In the genomic region with DNA sequence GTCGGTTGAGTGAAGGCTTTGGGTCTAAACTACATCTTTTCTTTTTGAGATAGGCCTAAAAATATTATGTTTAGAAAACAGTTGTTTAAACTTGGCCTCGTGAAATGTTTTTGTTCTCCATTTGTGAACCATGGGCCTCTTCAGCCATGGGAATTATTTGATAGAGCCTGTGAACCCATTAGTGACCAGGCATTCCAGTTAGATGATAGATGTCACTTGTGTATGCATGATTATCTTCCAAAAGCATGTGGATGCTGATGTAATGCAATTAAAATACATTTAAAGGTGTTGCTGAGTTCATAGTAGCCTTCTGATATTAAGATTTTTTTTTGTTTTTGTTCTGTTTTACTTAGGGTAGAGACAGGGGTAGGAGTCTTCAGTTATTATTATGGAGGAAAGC, we compare ENCODE assay signal across 13 cellular contexts. TPM values are rescaled to one million over a fixed set of nuclear protein-coding genes. Genes with fewer than 3 reads are reported as not detected.
A peak's percentile ranks its signal among the peaks of the same experiment; 100 is the strongest.
DNase-seq lines count a peak whose midpoint lies in the region; ATAC-seq lines count a peak whose summit lies in the region.
"Had no signal": no experiment of that assay in that cellular context is flagged by ENCODE, and none has a peak within 500 bp of the region (broad histone marks: within the 10 kb centered on the region; RNA-seq: fewer than 3 reads in every experiment).

No MANE protein-coding gene starts in this region.

- H3K27me3 ChIP-seq in subcutaneous abdominal adipose tissue (ENCODE audit: control insufficient read depth in 5 of 5, insufficient read depth in 4 of 5, low read length in 5 of 5) = no peaks in the 10 kb centered on the region

- H3K4me3 ChIP-seq in SK-N-MC = no peak overlapping the region
- no peak overlapping the region for H3K4me3 ChIP-seq in subcutaneous abdominal adipose tissue (ENCODE audit: low read depth in 1 of 5, low read length in 5 of 5)

- in situ Hi-C loops in Caki2 (cut with HindIII; ENCODE audit: low pct_unique_long_range_greater_than_20kb, low sequenced_read_pairs) = no loop called here

- DNase-seq in Caki2 (ENCODE audit: low read depth) (peak; percentile 13), SK-N-MC (ENCODE audit: low read depth, low spot score) (no peak), kidney glomerular epithelial cell (lab: John Stamatoyannopoulos, UW) (peak; percentile 72), A172 (ENCODE audit: low spot score) (no peak), COLO668 (lab: John Stamatoyannopoulos, UW; ENCODE audit: unreplicated experiment) (no peak)
- DNase-seq: activated gamma-delta T cell treated with Interleukin-2 at 50 U/mL for 16 hours; C1 segment of cervical spinal cord; central memory CD4-positive, alpha-beta T cell; SK-N-SH; trophoblast cell had no signal

- H3K4me1 ChIP-seq in subcutaneous abdominal adipose tissue (ENCODE audit: control insufficient read depth in 5 of 5, insufficient read depth in 5 of 5, low read length in 5 of 5) = peaks cover 0 to 70% (median 52%) of the 10 kb centered on the region in 5 donors

- H3K27ac ChIP-seq in SK-N-MC (peak overlapping the region; percentile 98), subcutaneous abdominal adipose tissue (ENCODE audit: low read depth, low read length) (peak overlapping the region; percentile 94)

- no peak overlapping the region for H3K9ac ChIP-seq in SK-N-MC (ENCODE audit: insufficient read length)
- H3K9ac ChIP-seq in subcutaneous abdominal adipose tissue (ENCODE audit: low read length in 5 of 5) = no peak overlapping the region
- H3K9ac ChIP-seq: SK-N-SH had no signal

- ATAC-seq in HG03159 (IDR thresholded peaks at IDR 0.05; ENCODE audit: unreplicated experiment) = no peak
- ATAC-seq: left lobe of liver had no signal

- H3K9me3 ChIP-seq in SK-N-MC (ENCODE audit: low read depth, low read length) = no peaks in the 10 kb centered on the region
- no peaks in the 10 kb centered on the region for H3K9me3 ChIP-seq in subcutaneous abdominal adipose tissue (ENCODE audit: control insufficient read depth in 5 of 5, low read length in 5 of 5)
- H3K9me3 ChIP-seq: SK-N-SH had no signal

- H3K36me3 ChIP-seq in SK-N-MC (ENCODE audit: insufficient read depth, low read length) = no peaks in the 10 kb centered on the region
- peaks cover 0 to 5% (median 0%) of the 10 kb centered on the region in 5 donors for H3K36me3 ChIP-seq in subcutaneous abdominal adipose tissue (ENCODE audit: control insufficient read depth in 5 of 5, insufficient read depth in 5 of 5, low read length in 5 of 5)

RNA-seq across cellular contexts. Expression of a gene that starts 32.7 kb away (rescaled TPM):
- total RNA-seq in Caki2 (2014; rRNA removed; shearing (Covaris generic); ENCODE audit: low replicate concordance) = 0.90 and 9.8 TPM in 2 replicates
- total RNA-seq in A172 (2014; rRNA removed; shearing (Covaris generic)) = 24.8 and 25.9 TPM in 2 replicates

Comparison
In these comparisons a context has a peak if more than half of its experiments do, and no peak if none do; other contexts are left out.
1. DNase-seq: peak in Caki2 (single experiment) and kidney glomerular epithelial cell (single experiment); none in SK-N-MC (single experiment), A172 (single experiment) and COLO668 (single experiment).